Comparison of ENCODE assay signal across 3 cellular contexts in the genomic region with DNA sequence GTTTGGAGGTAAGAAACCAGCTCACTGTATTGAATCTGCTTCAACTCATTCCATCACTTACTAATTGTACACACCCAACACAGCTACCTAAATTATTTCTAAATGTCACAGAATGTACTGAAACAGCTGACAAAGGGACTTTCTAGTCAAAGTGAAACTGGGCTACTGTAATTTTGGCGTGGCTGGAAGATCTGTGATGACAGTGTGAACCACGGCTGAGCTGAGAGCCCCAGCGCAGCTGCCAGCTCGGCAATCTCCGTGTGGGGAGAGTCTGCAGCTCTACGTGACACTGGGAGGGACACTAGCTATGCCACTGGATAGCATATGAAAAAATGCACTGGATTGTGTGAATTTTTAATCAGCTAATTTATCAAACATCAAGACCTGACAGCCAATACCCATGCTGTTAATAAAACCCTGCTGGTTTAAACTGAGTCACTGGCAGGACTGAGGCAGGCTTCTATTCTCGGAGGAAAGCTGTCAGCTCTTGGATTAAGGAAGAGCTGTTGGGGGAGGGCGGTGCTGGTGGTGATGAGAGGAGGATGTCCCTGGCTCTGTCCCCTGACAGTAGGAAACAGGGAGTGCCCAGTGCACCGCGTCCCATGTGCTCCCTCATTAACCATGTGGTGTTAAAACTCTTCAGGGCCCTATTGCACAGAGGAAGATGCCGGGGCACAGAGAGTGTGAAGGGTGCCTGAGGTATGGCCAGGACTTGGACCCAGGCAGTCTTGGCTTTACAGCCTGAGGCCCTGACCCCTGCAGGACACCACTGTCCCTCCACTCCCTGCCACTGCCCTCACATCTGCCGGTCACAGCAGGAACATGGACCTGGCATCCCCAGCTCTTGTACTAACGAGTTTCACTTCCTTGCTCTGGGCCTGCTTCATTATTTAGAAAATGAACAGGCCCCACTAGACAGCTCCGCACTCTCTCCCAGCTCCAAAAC.
TF ChIP-seq lines count a peak whose summit lies in the region.

No MANE protein-coding gene starts in this region.

TF ChIP-seq in GM12891, 5 proteins besides CTCF, POLR2A, EP300 and RAD21:
- TF ChIP-seq PAX5 (IDR thresholded peaks at IDR 0.05; ENCODE audit: insufficient read depth, low read length, severe bottlenecking) (no peak), POLR2AphosphoS5 (IDR thresholded peaks at IDR 0.05; ENCODE audit: low read depth, low read length) (peak; percentile 39; the same call in 1 of the 2 replicates), POU2F2 (IDR thresholded peaks at IDR 0.05; ENCODE audit: low read depth, low read length) (0 out of 2 replicates have a peak, but pooled peaks have one; percentile 39), SPI1 (IDR thresholded peaks at IDR 0.05; ENCODE audit: low read depth, low read length) (peak; percentile 98), TAF1 (IDR thresholded peaks at IDR 0.05; ENCODE audit: low read depth, low read length) (0 out of 2 replicates have a peak, but pooled peaks have one; percentile 18)

TF ChIP-seq in IMR-90, 13 proteins besides CTCF, POLR2A, EP300 and RAD21:
- TF ChIP-seq CEBPB (IDR thresholded peaks at IDR 0.05; ENCODE audit: low read depth, low read length) (no peak), MXI1 (IDR thresholded peaks at IDR 0.05; ENCODE audit: borderline replicate concordance, low read depth, low read length) (no peak), FOS (IDR thresholded peaks at IDR 0.05; ENCODE audit: low read depth, low read length) (no peak), NFE2L2 (IDR thresholded peaks at IDR 0.05; ENCODE audit: low read depth, low read length) (no peak), SMC3 (IDR thresholded peaks at IDR 0.05; ENCODE audit: low read depth, low read length) (no peak), USF2 (IDR thresholded peaks at IDR 0.05; ENCODE audit: low read depth, low read length) (no peak), RCOR1 (IDR thresholded peaks at IDR 0.05; ENCODE audit: insufficient replicate concordance, low read length) (no peak), BHLHE40 (IDR thresholded peaks at IDR 0.05; ENCODE audit: low read depth, low read length) (no peak), MAFK (IDR thresholded peaks at IDR 0.05; ENCODE audit: low read depth, low read length) (no peak), MAZ (IDR thresholded peaks at IDR 0.05; ENCODE audit: borderline replicate concordance, low read depth, low read length) (no peak), ELK1 (IDR thresholded peaks at IDR 0.05; ENCODE audit: borderline replicate concordance, low read depth, low read length) (no peak), CHD1 (IDR thresholded peaks at IDR 0.05; ENCODE audit: low read depth, low read length) (no peak), RFX5 (IDR thresholded peaks at IDR 0.05; ENCODE audit: low read depth, low read length) (no peak)

TF ChIP-seq in GM23338, 12 proteins besides CTCF, POLR2A, EP300 and RAD21:
- TF ChIP-seq CREB1 (CRISPR knock-in tag; IDR thresholded peaks at IDR 0.05; ENCODE audit: low read depth) (no peak), EZH2 (IDR thresholded peaks at IDR 0.05; ENCODE audit: low read depth, unreplicated experiment) (no peak), ZNF331 (CRISPR knock-in tag; IDR thresholded peaks at IDR 0.05; ENCODE audit: low read depth) (no peak), EZH2phosphoT487 (IDR thresholded peaks at IDR 0.05; ENCODE audit: unreplicated experiment) (no peak), NANOG (IDR thresholded peaks at IDR 0.05; ENCODE audit: borderline replicate concordance) (no peak), POLR2AphosphoS5 (IDR thresholded peaks at IDR 0.05; ENCODE audit: low read depth) (no peak), JUNB (IDR thresholded peaks at IDR 0.05; ENCODE audit: unreplicated experiment) (no peak), STAT1 (IDR thresholded peaks at IDR 0.05; ENCODE audit: unreplicated experiment) (no peak), ETS1 (IDR thresholded peaks at IDR 0.05) (no peak)
- TF ChIP-seq, protein P1, sequence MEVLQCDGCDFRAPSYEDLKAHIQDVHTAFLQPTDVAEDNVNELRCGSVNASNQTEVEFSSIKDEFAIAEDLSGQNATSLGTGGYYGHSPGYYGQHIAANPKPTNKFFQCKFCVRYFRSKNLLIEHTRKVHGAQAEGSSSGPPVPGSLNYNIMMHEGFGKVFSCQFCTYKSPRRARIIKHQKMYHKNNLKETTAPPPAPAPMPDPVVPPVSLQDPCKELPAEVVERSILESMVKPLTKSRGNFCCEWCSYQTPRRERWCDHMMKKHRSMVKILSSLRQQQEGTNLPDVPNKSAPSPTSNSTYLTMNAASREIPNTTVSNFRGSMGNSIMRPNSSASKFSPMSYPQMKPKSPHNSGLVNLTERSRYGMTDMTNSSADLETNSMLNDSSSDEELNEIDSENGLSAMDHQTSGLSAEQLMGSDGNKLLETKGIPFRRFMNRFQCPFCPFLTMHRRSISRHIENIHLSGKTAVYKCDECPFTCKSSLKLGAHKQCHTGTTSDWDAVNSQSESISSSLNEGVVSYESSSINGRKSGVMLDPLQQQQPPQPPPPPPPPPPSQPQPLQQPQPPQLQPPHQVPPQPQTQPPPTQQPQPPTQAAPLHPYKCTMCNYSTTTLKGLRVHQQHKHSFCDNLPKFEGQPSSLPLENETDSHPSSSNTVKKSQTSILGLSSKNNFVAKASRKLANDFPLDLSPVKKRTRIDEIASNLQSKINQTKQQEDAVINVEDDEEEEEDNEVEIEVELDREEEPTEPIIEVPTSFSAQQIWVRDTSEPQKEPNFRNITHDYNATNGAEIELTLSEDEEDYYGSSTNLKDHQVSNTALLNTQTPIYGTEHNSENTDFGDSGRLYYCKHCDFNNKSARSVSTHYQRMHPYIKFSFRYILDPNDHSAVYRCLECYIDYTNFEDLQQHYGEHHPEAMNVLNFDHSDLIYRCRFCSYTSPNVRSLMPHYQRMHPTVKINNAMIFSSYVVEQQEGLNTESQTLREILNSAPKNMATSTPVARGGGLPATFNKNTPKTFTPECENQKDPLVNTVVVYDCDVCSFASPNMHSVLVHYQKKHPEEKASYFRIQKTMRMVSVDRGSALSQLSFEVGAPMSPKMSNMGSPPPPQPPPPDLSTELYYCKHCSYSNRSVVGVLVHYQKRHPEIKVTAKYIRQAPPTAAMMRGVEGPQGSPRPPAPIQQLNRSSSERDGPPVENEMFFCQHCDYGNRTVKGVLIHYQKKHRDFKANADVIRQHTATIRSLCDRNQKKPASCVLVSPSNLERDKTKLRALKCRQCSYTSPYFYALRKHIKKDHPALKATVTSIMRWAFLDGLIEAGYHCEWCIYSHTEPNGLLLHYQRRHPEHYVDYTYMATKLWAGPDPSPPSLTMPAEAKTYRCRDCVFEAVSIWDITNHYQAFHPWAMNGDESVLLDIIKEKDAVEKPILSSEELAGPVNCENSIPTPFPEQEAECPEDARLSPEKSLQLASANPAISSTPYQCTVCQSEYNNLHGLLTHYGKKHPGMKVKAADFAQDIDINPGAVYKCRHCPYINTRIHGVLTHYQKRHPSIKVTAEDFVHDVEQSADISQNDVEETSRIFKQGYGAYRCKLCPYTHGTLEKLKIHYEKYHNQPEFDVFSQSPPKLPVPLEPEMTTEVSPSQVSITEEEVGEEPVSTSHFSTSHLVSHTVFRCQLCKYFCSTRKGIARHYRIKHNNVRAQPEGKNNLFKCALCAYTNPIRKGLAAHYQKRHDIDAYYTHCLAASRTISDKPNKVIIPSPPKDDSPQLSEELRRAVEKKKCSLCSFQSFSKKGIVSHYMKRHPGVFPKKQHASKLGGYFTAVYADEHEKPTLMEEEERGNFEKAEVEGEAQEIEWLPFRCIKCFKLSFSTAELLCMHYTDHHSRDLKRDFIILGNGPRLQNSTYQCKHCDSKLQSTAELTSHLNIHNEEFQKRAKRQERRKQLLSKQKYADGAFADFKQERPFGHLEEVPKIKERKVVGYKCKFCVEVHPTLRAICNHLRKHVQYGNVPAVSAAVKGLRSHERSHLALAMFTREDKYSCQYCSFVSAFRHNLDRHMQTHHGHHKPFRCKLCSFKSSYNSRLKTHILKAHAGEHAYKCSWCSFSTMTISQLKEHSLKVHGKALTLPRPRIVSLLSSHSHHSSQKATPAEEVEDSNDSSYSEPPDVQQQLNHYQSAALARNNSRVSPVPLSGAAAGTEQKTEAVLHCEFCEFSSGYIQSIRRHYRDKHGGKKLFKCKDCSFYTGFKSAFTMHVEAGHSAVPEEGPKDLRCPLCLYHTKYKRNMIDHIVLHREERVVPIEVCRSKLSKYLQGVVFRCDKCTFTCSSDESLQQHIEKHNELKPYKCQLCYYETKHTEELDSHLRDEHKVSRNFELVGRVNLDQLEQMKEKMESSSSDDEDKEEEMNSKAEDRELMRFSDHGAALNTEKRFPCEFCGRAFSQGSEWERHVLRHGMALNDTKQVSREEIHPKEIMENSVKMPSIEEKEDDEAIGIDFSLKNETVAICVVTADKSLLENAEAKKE (CRISPR knock-in tag; IDR thresholded peaks at IDR 0.05) = no peak
- TF ChIP-seq, protein P2, sequence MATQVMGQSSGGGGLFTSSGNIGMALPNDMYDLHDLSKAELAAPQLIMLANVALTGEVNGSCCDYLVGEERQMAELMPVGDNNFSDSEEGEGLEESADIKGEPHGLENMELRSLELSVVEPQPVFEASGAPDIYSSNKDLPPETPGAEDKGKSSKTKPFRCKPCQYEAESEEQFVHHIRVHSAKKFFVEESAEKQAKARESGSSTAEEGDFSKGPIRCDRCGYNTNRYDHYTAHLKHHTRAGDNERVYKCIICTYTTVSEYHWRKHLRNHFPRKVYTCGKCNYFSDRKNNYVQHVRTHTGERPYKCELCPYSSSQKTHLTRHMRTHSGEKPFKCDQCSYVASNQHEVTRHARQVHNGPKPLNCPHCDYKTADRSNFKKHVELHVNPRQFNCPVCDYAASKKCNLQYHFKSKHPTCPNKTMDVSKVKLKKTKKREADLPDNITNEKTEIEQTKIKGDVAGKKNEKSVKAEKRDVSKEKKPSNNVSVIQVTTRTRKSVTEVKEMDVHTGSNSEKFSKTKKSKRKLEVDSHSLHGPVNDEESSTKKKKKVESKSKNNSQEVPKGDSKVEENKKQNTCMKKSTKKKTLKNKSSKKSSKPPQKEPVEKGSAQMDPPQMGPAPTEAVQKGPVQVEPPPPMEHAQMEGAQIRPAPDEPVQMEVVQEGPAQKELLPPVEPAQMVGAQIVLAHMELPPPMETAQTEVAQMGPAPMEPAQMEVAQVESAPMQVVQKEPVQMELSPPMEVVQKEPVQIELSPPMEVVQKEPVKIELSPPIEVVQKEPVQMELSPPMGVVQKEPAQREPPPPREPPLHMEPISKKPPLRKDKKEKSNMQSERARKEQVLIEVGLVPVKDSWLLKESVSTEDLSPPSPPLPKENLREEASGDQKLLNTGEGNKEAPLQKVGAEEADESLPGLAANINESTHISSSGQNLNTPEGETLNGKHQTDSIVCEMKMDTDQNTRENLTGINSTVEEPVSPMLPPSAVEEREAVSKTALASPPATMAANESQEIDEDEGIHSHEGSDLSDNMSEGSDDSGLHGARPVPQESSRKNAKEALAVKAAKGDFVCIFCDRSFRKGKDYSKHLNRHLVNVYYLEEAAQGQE (IDR thresholded peaks at IDR 0.05; ENCODE audit: unreplicated experiment) = no peak
